24 cellular contexts compared by ENCODE assay signal in genomic region chr16:77250395-77250794, GRCh38. TPM values are rescaled to one million over a fixed set of nuclear protein-coding genes. Genes with fewer than 3 reads are reported as not detected.
DNase-seq lines count a peak whose midpoint lies in the region; ATAC-seq, FAIRE-seq and TF ChIP-seq lines count a peak whose summit lies in the region.
"Had no signal": no experiment of that assay in that cellular context is flagged by ENCODE, and none has a peak within 500 bp of the region (broad histone marks: within the 10 kb centered on the region; RNA-seq: fewer than 3 reads in every experiment).

No MANE protein-coding gene starts in this region.

- H3K36me3 ChIP-seq in endothelial cell of umbilical vein (ENCODE audit: control insufficient read depth in 2 of 2, extremely low read depth in 1 of 2, insufficient read depth in 2 of 2, low read length in 2 of 2), result no peaks in the 10 kb centered on the region
- H3K36me3 ChIP-seq: SJCRH30 had no signal

- H3K79me2 ChIP-seq in endothelial cell of umbilical vein (ENCODE audit: control insufficient read depth, insufficient read depth, low read length), result no peaks in the 10 kb centered on the region

- no peak overlapping the region for H3K27ac ChIP-seq in endothelial cell of umbilical vein (ENCODE audit: insufficient read depth, low read depth, low read length)
- no peak overlapping the region for H3K27ac ChIP-seq in coronary artery
- H3K27ac ChIP-seq: SJCRH30 had no signal

- peak; percentile 2 for DNase-seq in AG10803 (ENCODE audit: low read depth)
- peak; percentile 45 for DNase-seq in M059J (ENCODE audit: low read depth)
- DNase-seq in endothelial cell of umbilical vein (ENCODE audit: low read depth, low spot score), result no peak
- peak; percentile 13 for DNase-seq in fibroblast of the conjunctiva (ENCODE audit: low read depth)
- DNase-seq in hepatic stellate cell (ENCODE audit: low spot score), result no peak
- no peak for DNase-seq in SIG-M5 (lab: John Stamatoyannopoulos, UW)
- DNase-seq in coronary artery (ENCODE audit: low spot score), result no peak
- DNase-seq in stimulated activated naive CD8-positive, alpha-beta T cell treated with anti-CD3 and anti-CD28 coated beads, Interleukin-15, Interleukin-2, amounts not matched to agents 100 U/mL and 50 U/mL, for 24 hours, result no peak
- DNase-seq: 8988T; AML-193; C1 segment of cervical spinal cord; CD8-positive, alpha-beta T cell; DND-41; KBM-7; NCI-H1092 treated with DMSO at 0.1 percent for 48 hours; NCI-H1436 treated with DMSO at 0.1 percent for 48 hours; NCI-H1930; NCI-H510A treated with DMSO at 0.1 percent for 48 hours; NCI-H82; SJCRH30 had no signal

- H3K4me1 ChIP-seq in endothelial cell of umbilical vein (ENCODE audit: control insufficient read depth, extremely low read depth, insufficient read depth, low read length), result no peaks in the 10 kb centered on the region
- H3K4me1 ChIP-seq: SJCRH30 had no signal

- no peak for ATAC-seq in stimulated activated naive CD8-positive, alpha-beta T cell treated with anti-CD3 and anti-CD28 coated beads, Interleukin-15, Interleukin-2, amounts not matched to agents 100 U/mL and 50 U/mL, for 24 hours
- ATAC-seq: CD8-positive, alpha-beta T cell; GM12878; HepG2; Panc1 had no signal

- no peaks in the 10 kb centered on the region for H4K20me1 ChIP-seq in endothelial cell of umbilical vein (replicated peaks; ENCODE audit: control insufficient read depth, extremely low read depth, insufficient read depth, low read length)

- intact Hi-C loops in endothelial cell of umbilical vein (cut with micrococcal nuclease), result no loop called here

- no peak for TF ChIP-seq CTCF in AG10803 (conservative IDR thresholded peaks at IDR 0.05; ENCODE audit: low read length)
- TF ChIP-seq CTCF in endothelial cell of umbilical vein (IDR thresholded peaks at IDR 0.05; ENCODE audit: extremely low read depth in 1 of 2, insufficient read depth in 1 of 2, low read depth in 1 of 2, low read length in 2 of 2), result no peak
- no peak for TF ChIP-seq CTCF in coronary artery (IDR thresholded peaks at IDR 0.05)

- BruUV-seq in endothelial cell of umbilical vein (replicated peaks; lab: Mats Ljungman, UMichigan), result no TSS peak

- CTCF ChIA-PET in endothelial cell of umbilical vein (lab: Charles Lee), result interaction anchor here (1.0 to 1.4 kb wide), 2 partner anchors 27 kb away, joined by 3 to 5 read pairs; no protein-coding TSS in a partner anchor

- H3K27me3 ChIP-seq in endothelial cell of umbilical vein (ENCODE audit: control insufficient read depth in 2 of 2, insufficient read depth in 2 of 2, low read length in 2 of 2), result no peaks in the 10 kb centered on the region
- H3K27me3 ChIP-seq: SJCRH30 had no signal

- no peak for TF ChIP-seq POLR2A in endothelial cell of umbilical vein (IDR thresholded peaks at IDR 0.05; ENCODE audit: low read depth, low read length)

- FAIRE-seq in endothelial cell of umbilical vein (lab: Jason Lieb, UNC), result no peak
- FAIRE-seq: GM12878, H1, HepG2 had no signal

- H3K4me3 ChIP-seq in AG10803 (ENCODE audit: low read length) (no peak overlapping the region), endothelial cell of umbilical vein (replicated peaks in 1 of 3; ENCODE audit: insufficient read depth in 1 of 3, low read depth in 1 of 3, low read length in 3 of 3) (no peak overlapping the region), coronary artery (no peak overlapping the region)
- H3K4me3 ChIP-seq: GM12878, SJCRH30 had no signal

- POLR2A ChIA-PET in endothelial cell of umbilical vein (lab: Charles Lee), result no interaction called here

- H3K4me2 ChIP-seq in endothelial cell of umbilical vein (ENCODE audit: insufficient read depth, low read length), result no peak overlapping the region

- no peak overlapping the region for H3K9ac ChIP-seq in endothelial cell of umbilical vein (replicated peaks; ENCODE audit: extremely low read depth, insufficient read depth, low read length)

- no peaks in the 10 kb centered on the region for H3K9me3 ChIP-seq in endothelial cell of umbilical vein (replicated peaks; ENCODE audit: control insufficient read depth, insufficient read depth, low read length)
- H3K9me3 ChIP-seq: SJCRH30 had no signal

- dilution Hi-C loops in endothelial cell of umbilical vein (cut with MboI; ENCODE audit: extremely low pct_ligation_motif_present, low sequenced_read_pairs), result no loop called here

- H3K9me1 ChIP-seq in endothelial cell of umbilical vein (replicated peaks; ENCODE audit: control insufficient read depth, extremely low read depth, insufficient read depth, low read length), result no peaks in the 10 kb centered on the region

- H2AFZ ChIP-seq in endothelial cell of umbilical vein (ENCODE audit: low read depth, low read length), result no peak overlapping the region

TF ChIP-seq in endothelial cell of umbilical vein, 7 proteins besides CTCF, POLR2A, EP300 and RAD21:
- TF ChIP-seq POLR2AphosphoS5 (IDR thresholded peaks at IDR 0.05; ENCODE audit: insufficient read depth, low read depth, low read length) (no peak), MAX (IDR thresholded peaks at IDR 0.05; ENCODE audit: insufficient read depth, insufficient read length) (no peak), MYC (IDR thresholded peaks at IDR 0.05; ENCODE audit: low read depth, low read length) (no peak), FOS (IDR thresholded peaks at IDR 0.05; ENCODE audit: borderline replicate concordance, insufficient read depth, low read length) (peak; percentile 12), GATA2 (IDR thresholded peaks at IDR 0.05; ENCODE audit: insufficient read depth, insufficient read length, low read depth, low read length) (no peak)

RNA-seq across cellular contexts. Expression of gene SYCE1L, which starts 51.2 kb away (rescaled TPM):
- total RNA-seq in M059J (2014; rRNA removed; shearing (Covaris generic)), result 0.39 TPM in 1 of 2 replicates, not detected in the other
- total RNA-seq in endothelial cell of umbilical vein, result 13.7 and 28.6 TPM in 2 replicates
- 6.8 and 16.1 TPM in 2 replicates for polyA plus RNA-seq in endothelial cell of umbilical vein
- polyA plus RNA-seq in endothelial cell of umbilical vein (2011; cell fraction: cytosol; rRNA removed), result 0.49 and 1.5 TPM in 2 replicates
- polyA plus RNA-seq in endothelial cell of umbilical vein (2011; cell fraction: nucleus; rRNA removed), result 3.3 and 4.1 TPM in 2 replicates
- 0.99 and 6.3 TPM in 2 replicates for polyA plus RNA-seq in endothelial cell of umbilical vein (2012)
- 0.57 TPM in 1 of 2 replicates, not detected in the other for polyA minus RNA-seq in endothelial cell of umbilical vein
- polyA minus RNA-seq in endothelial cell of umbilical vein (2011; cell fraction: cytosol; rRNA and poly(A)+ RNA removed), result not detected
- 0.91 and 1.1 TPM in 2 replicates for polyA minus RNA-seq in endothelial cell of umbilical vein (2011; cell fraction: nucleus; rRNA and poly(A)+ RNA removed)
- polyA plus RNA-seq: HepG2 had no signal

RNA-seq across cellular contexts. Expression of gene MON1B, which starts 59.4 kb away (rescaled TPM):
- total RNA-seq in M059J (2014; rRNA removed; shearing (Covaris generic)), result 12.5 and 16.3 TPM in 2 replicates
- 50.1 and 57.0 TPM in 2 replicates for total RNA-seq in endothelial cell of umbilical vein
- 35.8 and 37.6 TPM in 2 replicates for polyA plus RNA-seq in endothelial cell of umbilical vein
- 18.3 and 22.9 TPM in 2 replicates for polyA plus RNA-seq in endothelial cell of umbilical vein (2011; cell fraction: cytosol; rRNA removed)
- polyA plus RNA-seq in endothelial cell of umbilical vein (2011; cell fraction: nucleus; rRNA removed), result 59.1 and 61.0 TPM in 2 replicates
- polyA plus RNA-seq in endothelial cell of umbilical vein (2012), result 24.1 and 26.7 TPM in 2 replicates
- 22.3 and 26.8 TPM in 2 replicates for polyA minus RNA-seq in endothelial cell of umbilical vein
- polyA minus RNA-seq in endothelial cell of umbilical vein (2011; cell fraction: cytosol; rRNA and poly(A)+ RNA removed), result 11.0 TPM
- 17.9 and 18.7 TPM in 2 replicates for polyA minus RNA-seq in endothelial cell of umbilical vein (2011; cell fraction: nucleus; rRNA and poly(A)+ RNA removed)

Comparison
In these comparisons a context has a peak if more than half of its experiments do, and no peak if none do; other contexts are left out.
1. DNase-seq: peak in AG10803 (single experiment), M059J (single experiment) and fibroblast of the conjunctiva (single experiment); none in endothelial cell of umbilical vein (single experiment), hepatic stellate cell (single experiment), SIG-M5 (single experiment), coronary artery (single experiment) and stimulated activated naive CD8-positive, alpha-beta T cell treated with anti-CD3 and anti-CD28 coated beads, Interleukin-15, Interleukin-2, amounts not matched to agents 100 U/mL and 50 U/mL, for 24 hours (single experiment).
2. RNA of gene SYCE1L, which starts 51.2 kb away (total RNA-seq): 13.7 to 28.6 TPM in endothelial cell of umbilical vein; 0.39 TPM in M059J; every median in the first group is over 10 times any median in the second.